ENCODE assay signal across 1 cellular context in the genomic region with DNA sequence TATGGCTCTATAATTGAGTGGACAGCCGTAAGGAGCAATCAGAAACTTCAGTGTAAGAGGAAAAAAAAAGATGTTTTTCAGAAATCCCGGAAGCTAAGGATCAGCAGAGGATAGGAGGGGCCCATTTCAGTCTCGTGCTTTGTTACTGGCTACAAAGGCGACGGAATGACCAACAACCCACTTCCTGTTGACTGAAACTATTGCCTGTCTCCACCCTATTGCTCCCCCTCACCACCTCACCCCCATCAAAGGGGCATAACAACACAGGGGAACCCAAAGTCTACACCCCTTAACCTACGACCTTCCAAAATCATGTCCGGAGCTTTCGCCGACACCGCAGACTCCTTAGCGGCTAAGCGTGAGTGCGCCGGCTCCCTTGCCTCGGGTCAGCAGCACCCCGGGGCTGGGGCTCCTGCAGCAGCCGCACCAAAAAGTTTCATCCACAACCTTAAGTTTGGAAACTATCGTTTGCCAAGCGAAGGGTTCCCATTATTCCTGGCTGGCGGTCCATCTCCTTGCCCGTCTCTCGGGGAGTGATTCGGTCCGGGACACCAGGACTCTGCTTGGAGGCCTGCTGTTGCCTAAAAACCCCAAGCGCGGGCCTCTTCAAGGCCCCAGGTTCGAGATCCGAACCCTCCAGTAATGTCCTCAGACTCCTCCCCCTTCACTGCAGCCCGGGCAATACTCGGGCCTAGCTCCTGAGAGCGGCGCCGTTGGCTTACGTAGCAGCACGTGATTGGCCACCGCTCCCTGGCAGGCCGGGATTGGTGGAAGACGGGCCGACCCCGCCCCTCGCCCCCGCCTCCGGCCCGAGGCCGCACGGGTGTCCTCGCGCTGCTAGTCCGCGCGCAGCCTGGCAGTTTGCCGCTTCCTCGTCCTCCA.
TF ChIP-seq lines count a peak whose summit lies in the region.

A gene (plus strand): TSS at position 840 of the 882 bp plus-strand sequence. CDS start 53 bp downstream, outside the sequence.

TF ChIP-seq in HEK293, 187 proteins besides CTCF, POLR2A, EP300 and RAD21 (continued from another document and continues in another):
- TF ChIP-seq SP2 (tag by site-specific recombination; IDR thresholded peaks at IDR 0.05) (peak; percentile 95), ZNF560 (tag by site-specific recombination; IDR thresholded peaks at IDR 0.05; ENCODE audit: borderline replicate concordance) (no peak), ZNF394 (tag by site-specific recombination; IDR thresholded peaks at IDR 0.05; ENCODE audit: borderline replicate concordance) (peak; percentile 33), ZNF514 (tag by site-specific recombination; IDR thresholded peaks at IDR 0.05) (no peak), ZNF747 (tag by site-specific recombination; IDR thresholded peaks at IDR 0.05) (no peak), ZFP3 (tag by site-specific recombination; IDR thresholded peaks at IDR 0.05; ENCODE audit: low read depth) (no peak), EGR2 (tag by site-specific recombination; IDR thresholded peaks at IDR 0.05; ENCODE audit: low read depth) (peak; percentile 55), ZNF654 (tag by site-specific recombination; IDR thresholded peaks at IDR 0.05; ENCODE audit: low read depth) (no peak), IKZF3 (tag by site-specific recombination; IDR thresholded peaks at IDR 0.05) (no peak), BCL11A (tag by site-specific recombination; IDR thresholded peaks at IDR 0.05; ENCODE audit: low read depth) (no peak), ZBTB48 (tag by site-specific recombination; IDR thresholded peaks at IDR 0.05) (peak; percentile 37; the same call in 1 of the 2 replicates), ZNF473 (tag by site-specific recombination; IDR thresholded peaks at IDR 0.05) (no peak), ZSCAN23 (tag by site-specific recombination; IDR thresholded peaks at IDR 0.05) (no peak), ZNF140 (tag by site-specific recombination; IDR thresholded peaks at IDR 0.05) (no peak; the same call in 1 of the 2 replicates), ZNF701 (tag by site-specific recombination; IDR thresholded peaks at IDR 0.05) (no peak), ZNF157 (tag by site-specific recombination; IDR thresholded peaks at IDR 0.05) (no peak), ZNF549 (tag by site-specific recombination; IDR thresholded peaks at IDR 0.05) (no peak), GLI2 (tag by site-specific recombination; IDR thresholded peaks at IDR 0.05; ENCODE audit: borderline replicate concordance, low read depth) (no peak), SETDB1 (IDR thresholded peaks at IDR 0.05; ENCODE audit: insufficient read length, low read length) (no peak), ZNF777 (tag by site-specific recombination; IDR thresholded peaks at IDR 0.05; ENCODE audit: borderline replicate concordance) (no peak), ZNF366 (tag by site-specific recombination; conservative IDR thresholded peaks at IDR 0.05) (0 out of 2 replicates have a peak, but pooled peaks have one; percentile 34), ZNF521 (tag by site-specific recombination; IDR thresholded peaks at IDR 0.05) (no peak), ZNF266 (tag by site-specific recombination; IDR thresholded peaks at IDR 0.05; ENCODE audit: low read depth) (no peak), ZNF791 (tag by site-specific recombination; IDR thresholded peaks at IDR 0.05) (no peak), ZNF24 (tag by site-specific recombination; IDR thresholded peaks at IDR 0.05) (peak; percentile 35), ZNF292 (tag by site-specific recombination; IDR thresholded peaks at IDR 0.05; ENCODE audit: borderline replicate concordance, low read depth) (no peak), YY1 (tag by site-specific recombination; IDR thresholded peaks at IDR 0.05) (no peak; the same call in 1 of the 2 replicates)
- TF ChIP-seq, protein P1, sequence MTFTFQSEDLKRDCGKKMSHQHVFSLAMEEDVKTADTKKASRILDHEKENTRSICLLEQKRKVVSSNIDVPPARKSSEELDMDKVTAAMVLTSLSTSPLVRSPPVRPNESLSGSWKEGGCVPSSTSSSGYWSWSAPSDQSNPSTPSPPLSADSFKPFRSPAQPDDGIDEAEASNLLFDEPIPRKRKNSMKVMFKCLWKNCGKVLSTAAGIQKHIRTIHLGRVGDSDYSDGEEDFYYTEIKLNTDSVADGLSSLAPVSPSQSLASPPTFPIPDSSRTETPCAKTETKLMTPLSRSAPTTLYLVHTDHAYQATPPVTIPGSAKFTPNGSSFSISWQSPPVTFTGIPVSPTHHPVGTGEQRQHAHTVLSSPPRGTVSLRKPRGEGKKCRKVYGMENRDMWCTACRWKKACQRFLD (tag by site-specific recombination; IDR thresholded peaks at IDR 0.05) = no peak
- TF ChIP-seq, protein P2, sequence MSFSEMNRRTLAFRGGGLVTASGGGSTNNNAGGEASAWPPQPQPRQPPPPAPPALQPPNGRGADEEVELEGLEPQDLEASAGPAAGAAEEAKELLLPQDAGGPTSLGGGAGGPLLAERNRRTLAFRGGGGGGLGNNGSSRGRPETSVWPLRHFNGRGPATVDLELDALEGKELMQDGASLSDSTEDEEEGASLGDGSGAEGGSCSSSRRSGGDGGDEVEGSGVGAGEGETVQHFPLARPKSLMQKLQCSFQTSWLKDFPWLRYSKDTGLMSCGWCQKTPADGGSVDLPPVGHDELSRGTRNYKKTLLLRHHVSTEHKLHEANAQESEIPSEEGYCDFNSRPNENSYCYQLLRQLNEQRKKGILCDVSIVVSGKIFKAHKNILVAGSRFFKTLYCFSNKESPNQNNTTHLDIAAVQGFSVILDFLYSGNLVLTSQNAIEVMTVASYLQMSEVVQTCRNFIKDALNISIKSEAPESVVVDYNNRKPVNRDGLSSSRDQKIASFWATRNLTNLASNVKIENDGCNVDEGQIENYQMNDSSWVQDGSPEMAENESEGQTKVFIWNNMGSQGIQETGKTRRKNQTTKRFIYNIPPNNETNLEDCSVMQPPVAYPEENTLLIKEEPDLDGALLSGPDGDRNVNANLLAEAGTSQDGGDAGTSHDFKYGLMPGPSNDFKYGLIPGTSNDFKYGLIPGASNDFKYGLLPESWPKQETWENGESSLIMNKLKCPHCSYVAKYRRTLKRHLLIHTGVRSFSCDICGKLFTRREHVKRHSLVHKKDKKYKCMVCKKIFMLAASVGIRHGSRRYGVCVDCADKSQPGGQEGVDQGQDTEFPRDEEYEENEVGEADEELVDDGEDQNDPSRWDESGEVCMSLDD (tag by site-specific recombination; IDR thresholded peaks at IDR 0.05) = peak; percentile 92
- TF ChIP-seq, protein P3, sequence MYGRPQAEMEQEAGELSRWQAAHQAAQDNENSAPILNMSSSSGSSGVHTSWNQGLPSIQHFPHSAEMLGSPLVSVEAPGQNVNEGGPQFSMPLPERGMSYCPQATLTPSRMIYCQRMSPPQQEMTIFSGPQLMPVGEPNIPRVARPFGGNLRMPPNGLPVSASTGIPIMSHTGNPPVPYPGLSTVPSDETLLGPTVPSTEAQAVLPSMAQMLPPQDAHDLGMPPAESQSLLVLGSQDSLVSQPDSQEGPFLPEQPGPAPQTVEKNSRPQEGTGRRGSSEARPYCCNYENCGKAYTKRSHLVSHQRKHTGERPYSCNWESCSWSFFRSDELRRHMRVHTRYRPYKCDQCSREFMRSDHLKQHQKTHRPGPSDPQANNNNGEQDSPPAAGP (tag by site-specific recombination; IDR thresholded peaks at IDR 0.05) = 0 out of 2 replicates have a peak, but pooled peaks have one; percentile 16
- TF ChIP-seq, protein P4, sequence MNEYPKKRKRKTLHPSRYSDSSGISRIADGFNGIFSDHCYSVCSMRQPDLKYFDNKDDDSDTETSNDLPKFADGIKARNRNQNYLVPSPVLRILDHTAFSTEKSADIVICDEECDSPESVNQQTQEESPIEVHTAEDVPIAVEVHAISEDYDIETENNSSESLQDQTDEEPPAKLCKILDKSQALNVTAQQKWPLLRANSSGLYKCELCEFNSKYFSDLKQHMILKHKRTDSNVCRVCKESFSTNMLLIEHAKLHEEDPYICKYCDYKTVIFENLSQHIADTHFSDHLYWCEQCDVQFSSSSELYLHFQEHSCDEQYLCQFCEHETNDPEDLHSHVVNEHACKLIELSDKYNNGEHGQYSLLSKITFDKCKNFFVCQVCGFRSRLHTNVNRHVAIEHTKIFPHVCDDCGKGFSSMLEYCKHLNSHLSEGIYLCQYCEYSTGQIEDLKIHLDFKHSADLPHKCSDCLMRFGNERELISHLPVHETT (tag by site-specific recombination; IDR thresholded peaks at IDR 0.05) = peak; percentile 45; the same call in 1 of the 2 replicates
- TF ChIP-seq, protein P5, sequence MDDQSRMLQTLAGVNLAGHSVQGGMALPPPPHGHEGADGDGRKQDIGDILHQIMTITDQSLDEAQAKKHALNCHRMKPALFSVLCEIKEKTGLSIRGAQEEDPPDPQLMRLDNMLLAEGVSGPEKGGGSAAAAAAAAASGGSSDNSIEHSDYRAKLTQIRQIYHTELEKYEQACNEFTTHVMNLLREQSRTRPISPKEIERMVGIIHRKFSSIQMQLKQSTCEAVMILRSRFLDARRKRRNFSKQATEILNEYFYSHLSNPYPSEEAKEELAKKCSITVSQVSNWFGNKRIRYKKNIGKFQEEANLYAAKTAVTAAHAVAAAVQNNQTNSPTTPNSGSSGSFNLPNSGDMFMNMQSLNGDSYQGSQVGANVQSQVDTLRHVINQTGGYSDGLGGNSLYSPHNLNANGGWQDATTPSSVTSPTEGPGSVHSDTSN (CRISPR knock-in tag; IDR thresholded peaks at IDR 0.05) = no peak
- TF ChIP-seq, protein P6, sequence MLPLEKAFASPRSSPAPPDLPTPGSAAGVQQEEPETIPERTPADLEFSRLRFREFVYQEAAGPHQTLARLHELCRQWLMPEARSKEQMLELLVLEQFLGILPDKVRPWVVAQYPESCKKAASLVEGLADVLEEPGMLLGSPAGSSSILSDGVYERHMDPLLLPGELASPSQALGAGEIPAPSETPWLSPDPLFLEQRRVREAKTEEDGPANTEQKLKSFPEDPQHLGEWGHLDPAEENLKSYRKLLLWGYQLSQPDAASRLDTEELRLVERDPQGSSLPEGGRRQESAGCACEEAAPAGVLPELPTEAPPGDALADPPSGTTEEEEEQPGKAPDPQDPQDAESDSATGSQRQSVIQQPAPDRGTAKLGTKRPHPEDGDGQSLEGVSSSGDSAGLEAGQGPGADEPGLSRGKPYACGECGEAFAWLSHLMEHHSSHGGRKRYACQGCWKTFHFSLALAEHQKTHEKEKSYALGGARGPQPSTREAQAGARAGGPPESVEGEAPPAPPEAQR (tag by site-specific recombination; IDR thresholded peaks at IDR 0.05) = no peak
- TF ChIP-seq, protein P7, sequence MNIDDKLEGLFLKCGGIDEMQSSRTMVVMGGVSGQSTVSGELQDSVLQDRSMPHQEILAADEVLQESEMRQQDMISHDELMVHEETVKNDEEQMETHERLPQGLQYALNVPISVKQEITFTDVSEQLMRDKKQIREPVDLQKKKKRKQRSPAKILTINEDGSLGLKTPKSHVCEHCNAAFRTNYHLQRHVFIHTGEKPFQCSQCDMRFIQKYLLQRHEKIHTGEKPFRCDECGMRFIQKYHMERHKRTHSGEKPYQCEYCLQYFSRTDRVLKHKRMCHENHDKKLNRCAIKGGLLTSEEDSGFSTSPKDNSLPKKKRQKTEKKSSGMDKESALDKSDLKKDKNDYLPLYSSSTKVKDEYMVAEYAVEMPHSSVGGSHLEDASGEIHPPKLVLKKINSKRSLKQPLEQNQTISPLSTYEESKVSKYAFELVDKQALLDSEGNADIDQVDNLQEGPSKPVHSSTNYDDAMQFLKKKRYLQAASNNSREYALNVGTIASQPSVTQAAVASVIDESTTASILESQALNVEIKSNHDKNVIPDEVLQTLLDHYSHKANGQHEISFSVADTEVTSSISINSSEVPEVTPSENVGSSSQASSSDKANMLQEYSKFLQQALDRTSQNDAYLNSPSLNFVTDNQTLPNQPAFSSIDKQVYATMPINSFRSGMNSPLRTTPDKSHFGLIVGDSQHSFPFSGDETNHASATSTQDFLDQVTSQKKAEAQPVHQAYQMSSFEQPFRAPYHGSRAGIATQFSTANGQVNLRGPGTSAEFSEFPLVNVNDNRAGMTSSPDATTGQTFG (tag by site-specific recombination; IDR thresholded peaks at IDR 0.05; ENCODE audit: borderline replicate concordance) = no peak
- TF ChIP-seq, protein P8, sequence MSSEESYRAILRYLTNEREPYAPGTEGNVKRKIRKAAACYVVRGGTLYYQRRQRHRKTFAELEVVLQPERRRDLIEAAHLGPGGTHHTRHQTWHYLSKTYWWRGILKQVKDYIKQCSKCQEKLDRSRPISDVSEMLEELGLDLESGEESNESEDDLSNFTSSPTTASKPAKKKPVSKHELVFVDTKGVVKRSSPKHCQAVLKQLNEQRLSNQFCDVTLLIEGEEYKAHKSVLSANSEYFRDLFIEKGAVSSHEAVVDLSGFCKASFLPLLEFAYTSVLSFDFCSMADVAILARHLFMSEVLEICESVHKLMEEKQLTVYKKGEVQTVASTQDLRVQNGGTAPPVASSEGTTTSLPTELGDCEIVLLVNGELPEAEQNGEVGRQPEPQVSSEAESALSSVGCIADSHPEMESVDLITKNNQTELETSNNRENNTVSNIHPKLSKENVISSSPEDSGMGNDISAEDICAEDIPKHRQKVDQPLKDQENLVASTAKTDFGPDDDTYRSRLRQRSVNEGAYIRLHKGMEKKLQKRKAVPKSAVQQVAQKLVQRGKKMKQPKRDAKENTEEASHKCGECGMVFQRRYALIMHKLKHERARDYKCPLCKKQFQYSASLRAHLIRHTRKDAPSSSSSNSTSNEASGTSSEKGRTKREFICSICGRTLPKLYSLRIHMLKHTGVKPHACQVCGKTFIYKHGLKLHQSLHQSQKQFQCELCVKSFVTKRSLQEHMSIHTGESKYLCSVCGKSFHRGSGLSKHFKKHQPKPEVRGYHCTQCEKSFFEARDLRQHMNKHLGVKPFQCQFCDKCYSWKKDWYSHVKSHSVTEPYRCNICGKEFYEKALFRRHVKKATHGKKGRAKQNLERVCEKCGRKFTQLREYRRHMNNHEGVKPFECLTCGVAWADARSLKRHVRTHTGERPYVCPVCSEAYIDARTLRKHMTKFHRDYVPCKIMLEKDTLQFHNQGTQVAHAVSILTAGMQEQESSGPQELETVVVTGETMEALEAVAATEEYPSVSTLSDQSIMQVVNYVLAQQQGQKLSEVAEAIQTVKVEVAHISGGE (tag by site-specific recombination; conservative IDR thresholded peaks at IDR 0.05; ENCODE audit: low read depth) = peak; percentile 89
- TF ChIP-seq, protein P9, sequence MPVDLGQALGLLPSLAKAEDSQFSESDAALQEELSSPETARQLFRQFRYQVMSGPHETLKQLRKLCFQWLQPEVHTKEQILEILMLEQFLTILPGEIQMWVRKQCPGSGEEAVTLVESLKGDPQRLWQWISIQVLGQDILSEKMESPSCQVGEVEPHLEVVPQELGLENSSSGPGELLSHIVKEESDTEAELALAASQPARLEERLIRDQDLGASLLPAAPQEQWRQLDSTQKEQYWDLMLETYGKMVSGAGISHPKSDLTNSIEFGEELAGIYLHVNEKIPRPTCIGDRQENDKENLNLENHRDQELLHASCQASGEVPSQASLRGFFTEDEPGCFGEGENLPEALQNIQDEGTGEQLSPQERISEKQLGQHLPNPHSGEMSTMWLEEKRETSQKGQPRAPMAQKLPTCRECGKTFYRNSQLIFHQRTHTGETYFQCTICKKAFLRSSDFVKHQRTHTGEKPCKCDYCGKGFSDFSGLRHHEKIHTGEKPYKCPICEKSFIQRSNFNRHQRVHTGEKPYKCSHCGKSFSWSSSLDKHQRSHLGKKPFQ (tag by site-specific recombination; IDR thresholded peaks at IDR 0.05) = no peak
- TF ChIP-seq, protein P10, sequence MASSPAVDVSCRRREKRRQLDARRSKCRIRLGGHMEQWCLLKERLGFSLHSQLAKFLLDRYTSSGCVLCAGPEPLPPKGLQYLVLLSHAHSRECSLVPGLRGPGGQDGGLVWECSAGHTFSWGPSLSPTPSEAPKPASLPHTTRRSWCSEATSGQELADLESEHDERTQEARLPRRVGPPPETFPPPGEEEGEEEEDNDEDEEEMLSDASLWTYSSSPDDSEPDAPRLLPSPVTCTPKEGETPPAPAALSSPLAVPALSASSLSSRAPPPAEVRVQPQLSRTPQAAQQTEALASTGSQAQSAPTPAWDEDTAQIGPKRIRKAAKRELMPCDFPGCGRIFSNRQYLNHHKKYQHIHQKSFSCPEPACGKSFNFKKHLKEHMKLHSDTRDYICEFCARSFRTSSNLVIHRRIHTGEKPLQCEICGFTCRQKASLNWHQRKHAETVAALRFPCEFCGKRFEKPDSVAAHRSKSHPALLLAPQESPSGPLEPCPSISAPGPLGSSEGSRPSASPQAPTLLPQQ (tag by site-specific recombination; IDR thresholded peaks at IDR 0.05) = no peak
